In the genomic region with DNA sequence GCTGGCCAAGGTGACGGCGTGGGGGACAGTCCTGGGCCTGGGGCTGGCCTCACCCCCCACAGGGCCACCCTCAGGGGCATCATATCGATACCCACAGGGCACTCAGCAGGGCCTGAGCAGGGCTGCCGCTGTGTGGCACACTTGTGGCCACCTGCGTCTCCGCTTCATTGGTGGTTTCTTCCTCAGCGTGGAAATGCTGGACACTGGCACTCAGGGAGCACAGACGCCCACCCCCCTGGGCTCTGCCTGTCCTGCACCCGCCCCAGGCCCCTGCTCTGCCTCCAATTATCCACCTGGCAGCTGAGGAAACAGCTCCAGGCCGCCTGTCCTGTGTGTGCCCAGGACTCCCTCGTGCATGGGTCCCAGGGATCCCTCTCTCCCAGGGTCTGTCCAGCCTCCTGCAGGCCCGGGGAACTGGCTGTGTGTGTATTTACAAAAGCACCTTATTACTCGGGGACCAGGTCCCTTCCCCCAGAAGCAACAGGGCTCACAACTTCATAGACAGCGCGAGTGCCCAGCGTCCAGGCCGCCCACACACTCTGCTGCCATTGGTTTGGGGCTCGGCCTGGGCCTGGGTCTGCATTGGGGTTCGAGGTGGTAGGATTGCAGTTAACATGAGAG, we compare ENCODE assay signal across 16 cellular contexts. TPM values are rescaled to one million over a fixed set of nuclear protein-coding genes. Genes with fewer than 3 reads are reported as not detected.
DNase-seq lines count a peak whose midpoint lies in the region; ATAC-seq and TF ChIP-seq lines count a peak whose summit lies in the region.
"Had no signal": no experiment of that assay in that cellular context is flagged by ENCODE, and none has a peak within 500 bp of the region (broad histone marks: within the 10 kb centered on the region; RNA-seq: fewer than 3 reads in every experiment).

No MANE protein-coding gene starts in this region.

- no peak for TF ChIP-seq CTCF in RWPE1 (conservative IDR thresholded peaks at IDR 0.05; ENCODE audit: low read depth)
- no peak for TF ChIP-seq CTCF in progenitor cell of endocrine pancreas (IDR thresholded peaks at IDR 0.05; ENCODE audit: unreplicated experiment)
- TF ChIP-seq CTCF in PC-3 (conservative IDR thresholded peaks at IDR 0.05; ENCODE audit: low read depth, low read length), result no peak

- no peaks in the 10 kb centered on the region for H3K36me3 ChIP-seq in PC-3 (ENCODE audit: low read depth, low read length)

- BruUV-seq in PC-3 (replicated peaks; lab: Mats Ljungman, UMichigan), result no TSS peak

- H3K9me3 Mint-ChIP-seq in progenitor cell of endocrine pancreas (ENCODE audit: low read depth), result no peaks in the 10 kb centered on the region
- H3K9me3 Mint-ChIP-seq: stimulated activated effector memory CD8-positive, alpha-beta T cell treated with anti-CD3 and anti-CD28 coated beads, Interleukin-12 subunit alpha, Interleukin-12 subunit beta, amount 100 ng/mL, for 72 hours had no signal

- no peak overlapping the region for H3K4me2 ChIP-seq in PC-3 (ENCODE audit: low read length)

- H3K27me3 ChIP-seq in right cardiac atrium (ENCODE audit: control insufficient read depth, insufficient read depth) (no peaks in the 10 kb centered on the region), PC-3 (ENCODE audit: low read length) (no peaks in the 10 kb centered on the region)

- peaks cover 9% of the 10 kb centered on the region for H3K27me3 Mint-ChIP-seq in progenitor cell of endocrine pancreas

- H3K4me1 Mint-ChIP-seq in progenitor cell of endocrine pancreas (ENCODE audit: low read depth), result no peaks in the 10 kb centered on the region
- H3K4me1 Mint-ChIP-seq: stimulated activated effector memory CD8-positive, alpha-beta T cell treated with anti-CD3 and anti-CD28 coated beads, Interleukin-12 subunit alpha, Interleukin-12 subunit beta, amount 100 ng/mL, for 72 hours had no signal

- H3K36me3 Mint-ChIP-seq in progenitor cell of endocrine pancreas (ENCODE audit: insufficient read depth), result no peaks in the 10 kb centered on the region
- H3K36me3 Mint-ChIP-seq: stimulated activated effector memory CD8-positive, alpha-beta T cell treated with anti-CD3 and anti-CD28 coated beads, Interleukin-12 subunit alpha, Interleukin-12 subunit beta, amount 100 ng/mL, for 72 hours had no signal

- 91% methylated on average over 19 of the region's 19 CpGs for WGBS in right cardiac atrium

- H3K27ac ChIP-seq in RWPE1 (peak overlapping the region; percentile 95), right cardiac atrium (ENCODE audit: low read length) (no peak overlapping the region), PC-3 (ENCODE audit: low read length) (no peak overlapping the region)

- H2AFZ ChIP-seq in PC-3 (ENCODE audit: low read length), result no peak overlapping the region

- no peak overlapping the region for H3K4me3 Mint-ChIP-seq in progenitor cell of endocrine pancreas (ENCODE audit: low read depth)
- H3K4me3 Mint-ChIP-seq: stimulated activated effector memory CD8-positive, alpha-beta T cell treated with anti-CD3 and anti-CD28 coated beads, Interleukin-12 subunit alpha, Interleukin-12 subunit beta, amount 100 ng/mL, for 72 hours had no signal

- no peaks in the 10 kb centered on the region for H3K79me2 ChIP-seq in PC-3 (ENCODE audit: low read length)

- no peaks in the 10 kb centered on the region for H3F3A ChIP-seq in PC-3 (ENCODE audit: low read length, unreplicated experiment)

- H4K20me1 ChIP-seq in PC-3 (ENCODE audit: low read length), result no peaks in the 10 kb centered on the region

- H3K9ac ChIP-seq in PC-3 (ENCODE audit: low read length), result no peak overlapping the region

- intact Hi-C loops in right cardiac atrium (cut with DNase I), result loop anchor here in 3 of 4 donors (10.0 kb wide), 1 partner anchor 76 kb away; a partner anchor contains a TSS
- intact Hi-C loops in PC-3 (cut with micrococcal nuclease), result loop anchor here (10.0 kb wide), 2 partner anchors 76 to 306 kb away; a partner anchor contains a TSS

- H3K4me1 ChIP-seq in right cardiac atrium (ENCODE audit: control insufficient read depth, insufficient read depth, low read length), result no peaks in the 10 kb centered on the region
- peaks cover 12% of the 10 kb centered on the region for H3K4me1 ChIP-seq in PC-3 (ENCODE audit: insufficient read depth, low read length)

- DNase-seq in activated CD4-positive, CD25-positive, alpha-beta regulatory T cell treated with anti-CD3 and anti-CD28 coated beads, Interleukin-2, amount 50 U/mL, for 72 hours, result peak; percentile 28
- no peak for DNase-seq in RWPE1 (ENCODE audit: low spot score)
- peak; percentile 5 to 42 (median 41) for DNase-seq in right cardiac atrium
- DNase-seq in progenitor cell of endocrine pancreas (ENCODE audit: low spot score, unreplicated experiment), result peak; percentile 8
- DNase-seq in PC-3, result no peak
- DNase-seq: COR-L47; effector memory CD4-positive, alpha-beta T cell; foreskin fibroblast; midbrain; MV-4-11; stimulated activated CD4-positive, alpha-beta T cell treated with anti-CD3 and anti-CD28 coated beads, Interleukin-4, amount 100 ng/mL, for 1 hour had no signal

- no peaks in the 10 kb centered on the region for H3K9me2 ChIP-seq in PC-3 (replicated peaks; ENCODE audit: low read length)

- POLR2A ChIA-PET in RWPE1 (lab: Yijun Ruan, JAX; ENCODE audit: low non-redundant PET), result no interaction called here
- POLR2A ChIA-PET in PC-3 (lab: Charles Lee; ENCODE audit: unreplicated experiment), result no interaction called here

- H3K9me3 ChIP-seq in right cardiac atrium (ENCODE audit: control insufficient read depth, low read length) (no peaks in the 10 kb centered on the region), PC-3 (ENCODE audit: low read length) (no peaks in the 10 kb centered on the region)

- H3K27ac Mint-ChIP-seq in progenitor cell of endocrine pancreas, result no peak overlapping the region
- H3K27ac Mint-ChIP-seq: stimulated activated effector memory CD8-positive, alpha-beta T cell treated with anti-CD3 and anti-CD28 coated beads, Interleukin-12 subunit alpha, Interleukin-12 subunit beta, amount 100 ng/mL, for 72 hours had no signal

- H3K4me3 ChIP-seq in right cardiac atrium (ENCODE audit: low read length) (no peak overlapping the region), PC-3 (ENCODE audit: low read length) (no peak overlapping the region)

- no peak for ATAC-seq in activated CD4-positive, CD25-positive, alpha-beta regulatory T cell treated with anti-CD3 and anti-CD28 coated beads, Interleukin-2, amount 50 U/mL, for 24 hours
- no peak for ATAC-seq in right cardiac atrium
- ATAC-seq in HG03159 (IDR thresholded peaks at IDR 0.05; ENCODE audit: unreplicated experiment), result no peak
- no peak for ATAC-seq in HG03095 (IDR thresholded peaks at IDR 0.05; ENCODE audit: unreplicated experiment)
- ATAC-seq in PC-3, result no peak
- ATAC-seq: stimulated activated effector memory CD8-positive, alpha-beta T cell treated with anti-CD3 and anti-CD28 coated beads, Interleukin-12 subunit alpha, Interleukin-12 subunit beta, amount 100 ng/mL, for 72 hours had no signal

- CTCF ChIA-PET in RWPE1 (lab: Yijun Ruan, JAX), result interaction anchor here (0.5 to 0.6 kb wide), 2 partner anchors 71 to 151 kb away, joined by 3 to 4 read pairs; no protein-coding TSS in a partner anchor
- CTCF ChIA-PET in PC-3 (lab: Charles Lee), result no interaction called here

RNA-seq across cellular contexts. Expression of a gene that starts 13.1 kb away (rescaled TPM):
- total RNA-seq in right cardiac atrium (under 1 TPM in 1 of 4 donors, not detected in 3; 0.03 TPM), progenitor cell of endocrine pancreas (0.36 and 0.40 TPM in 2 replicates), PC-3 (2014; rRNA removed) (not detected in 2 replicates)
- not detected for polyA plus RNA-seq in right cardiac atrium
- total RNA-seq: A172 had no signal

RNA-seq across cellular contexts. Expression of a gene that starts 23.3 kb away (rescaled TPM):
- total RNA-seq in right cardiac atrium (not detected), progenitor cell of endocrine pancreas (9.7 and 12.5 TPM in 2 replicates), PC-3 (2014; rRNA removed) (0.12 and 1.0 TPM in 2 replicates)
- polyA plus RNA-seq in right cardiac atrium, result not detected
- total RNA-seq: A172 had no signal

RNA-seq across cellular contexts. Expression of a gene that starts 50.6 kb away (rescaled TPM):
- not detected for total RNA-seq in right cardiac atrium
- polyA plus RNA-seq in right cardiac atrium, result 0.14 TPM
- 1.0 and 1.2 TPM in 2 replicates for total RNA-seq in progenitor cell of endocrine pancreas
- not detected in 2 replicates for total RNA-seq in PC-3 (2014; rRNA removed)
- total RNA-seq: A172 had no signal

Comparison
In these comparisons a context has a peak if more than half of its experiments do, and no peak if none do; other contexts are left out.
1. DNase-seq: peak in activated CD4-positive, CD25-positive, alpha-beta regulatory T cell treated with anti-CD3 and anti-CD28 coated beads, Interleukin-2, amount 50 U/mL, for 72 hours (single experiment), right cardiac atrium (3 of 3) and progenitor cell of endocrine pancreas (single experiment); none in RWPE1 (single experiment) and PC-3 (single experiment).